29 cellular contexts compared by ENCODE assay signal in the genomic region with DNA sequence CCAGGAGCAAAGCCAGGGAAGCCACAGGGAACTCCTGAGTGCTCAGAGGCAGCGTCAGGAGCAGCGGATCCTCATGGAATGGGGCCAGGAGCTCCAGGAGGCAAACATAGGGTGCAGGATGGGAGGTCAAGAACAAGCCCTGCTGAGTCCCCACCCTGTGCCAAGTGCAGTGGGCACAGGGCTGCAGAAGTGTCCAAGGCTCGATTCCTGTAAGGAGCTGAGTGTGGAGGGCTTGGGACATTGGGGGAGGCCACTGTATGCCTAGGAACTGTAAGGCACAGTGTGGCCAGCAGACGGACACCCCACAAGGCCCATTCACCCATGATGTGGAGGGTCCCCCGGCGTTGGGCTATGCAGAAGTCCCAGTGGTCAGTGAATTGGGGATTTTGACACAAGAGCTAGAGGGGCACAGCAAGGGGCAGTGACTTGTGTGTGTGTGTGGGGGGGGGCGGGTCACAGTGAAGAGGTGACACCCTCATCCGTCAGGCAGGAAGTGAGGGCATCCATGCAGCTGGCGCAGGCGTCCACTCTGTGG. TPM values are rescaled to one million over a fixed set of nuclear protein-coding genes. Genes with fewer than 3 reads are reported as not detected.
"Had no signal": no experiment of that assay in that cellular context is flagged by ENCODE, and none has a peak within 500 bp of the region (broad histone marks: within the 10 kb centered on the region; RNA-seq: fewer than 3 reads in every experiment).

No MANE protein-coding gene starts in this region.

- H3K36me3 ChIP-seq: cardiac muscle cell, colonic mucosa, esophagus squamous epithelium, gastroesophageal sphincter, heart right ventricle, WERI-Rb-1 had no signal

- H3K4me1 ChIP-seq: body of pancreas, colonic mucosa, esophagus squamous epithelium had no signal

- H3K27me3 ChIP-seq: body of pancreas, cardiac muscle cell, colonic mucosa, heart right ventricle had no signal

- H3K4me3 ChIP-seq: body of pancreas, cardiac muscle cell, colonic mucosa, esophagus squamous epithelium, gastroesophageal sphincter, heart right ventricle had no signal

- DNase-seq: activated B cell treated with CpG ODN at 0.5 μM for 24 hours; activated CD4-positive, alpha-beta T cell treated with anti-CD3 and anti-CD28 coated beads for 48 hours; activated CD4-positive, alpha-beta T cell treated with anti-CD3 and anti-CD28 coated beads, Interleukin-2, amount 50 U/mL, for 1 hour; activated CD4-positive, alpha-beta T cell treated with anti-CD3 and anti-CD28 coated beads, Interleukin-2, amount 50 U/mL, for 48 hours; activated CD8-positive, alpha-beta memory T cell treated with anti-CD3 and anti-CD28 coated beads for 24 hours; activated CD8-positive, alpha-beta T cell treated with anti-CD3 and anti-CD28 coated beads for 36 hours; activated gamma-delta T cell; activated naive CD4-positive, alpha-beta T cell treated with anti-CD3 and anti-CD28 coated beads, Interleukin-2, amount 50 U/mL, for 16 hours; activated naive CD4-positive, alpha-beta T cell treated with Interleukin-2 at 50 U/mL for 16 hours; activated T-cell treated with anti-CD3 and anti-CD28 coated beads, Interleukin-2, amount 50 U/mL, for 1 hour; activated T-cell treated with anti-CD3 and anti-CD28 coated beads, Interleukin-2, amount 50 U/mL, for 72 hours; amniotic stem cell; anterior cingulate cortex; body of pancreas; central memory CD4-positive, alpha-beta T cell; cerebellar nuclear complex; colonic mucosa; effector CD8-positive, alpha-beta T cell; esophagus squamous epithelium; foreskin melanocyte; heart right ventricle; T1000; WERI-Rb-1 had no signal

- H3K27ac ChIP-seq: body of pancreas, cardiac muscle cell, colonic mucosa, epithelial cell of prostate, esophagus squamous epithelium, gastroesophageal sphincter, heart right ventricle, WERI-Rb-1 had no signal

- H3K9me3 ChIP-seq: body of pancreas, colonic mucosa, esophagus squamous epithelium, gastroesophageal sphincter, heart right ventricle had no signal

- FAIRE-seq: endometrium, endothelial cell of umbilical vein had no signal

RNA-seq across cellular contexts. Expression of a gene that starts 55.6 kb away (rescaled TPM):
- total RNA-seq: fibroblast of villous mesenchyme had no signal
